13 cellular contexts compared by ENCODE assay signal in genomic region chr7:138350701-138351357, GRCh38.
DNase-seq lines count a peak whose midpoint lies in the region; ATAC-seq, FAIRE-seq and TF ChIP-seq lines count a peak whose summit lies in the region.
"Had no signal": no experiment of that assay in that cellular context is flagged by ENCODE, and none has a peak within 500 bp of the region (broad histone marks: within the 10 kb centered on the region; RNA-seq: fewer than 3 reads in every experiment).

No MANE protein-coding gene starts in this region.

- no peak overlapping the region for H3K4ac ChIP-seq in IMR-90 (ENCODE audit: low read depth, low read length)

- H2BK15ac ChIP-seq in IMR-90 (ENCODE audit: low read depth, low read length), result no peak overlapping the region

- H2BK20ac ChIP-seq in IMR-90 (ENCODE audit: low read depth, low read length), result no peak overlapping the region

- TF ChIP-seq EP300 in K562 (IDR thresholded peaks at IDR 0.05; ENCODE audit: low read length), result peak; percentile 87

- H4K91ac ChIP-seq in IMR-90 (ENCODE audit: insufficient read depth, low read depth, low read length), result no peak overlapping the region

- no peak overlapping the region for H4K5ac ChIP-seq in IMR-90 (ENCODE audit: low read depth, low read length)

- DNase-seq in Caki2 (ENCODE audit: low read depth), result peak; percentile 11
- no peak for DNase-seq in IMR-90
- DNase-seq in K562 (ENCODE audit: extremely low read depth in 1 of 4, low spot score in 3 of 4), result peak in 3 of 4 experiments; percentile 23 to 77 (median 51)
- DNase-seq in renal cortical epithelial cell (ENCODE audit: low read depth), result peak; percentile 21
- no peak for DNase-seq in NCI-H1417 treated with DMSO at 0.1 percent for 48 hours (lab: John Stamatoyannopoulos, UW)
- no peak for DNase-seq in NCI-H146 (lab: John Stamatoyannopoulos, UW)
- DNase-seq: CD4-positive, CD25-positive, alpha-beta regulatory T cell; DMS79 treated with DMSO at 0.1 percent for 48 hours; H7; NCI-H510A treated with DMSO at 0.1 percent for 48 hours; NCI-H82; PC-9 had no signal

- 83% methylated on average over 1 of the region's 2 CpGs; no CpG with 5 or more reads in 1 of the 2 experiments for WGBS in IMR-90 (ENCODE audit: extremely low coverage in 2 of 2, insufficient read length in 1 of 2), 2 experiments
- 7% methylated on average over 2 of the region's 2 CpGs for WGBS in K562 (ENCODE audit: insufficient coverage, low coverage, missing lambda C conversion rate)

- H3K27ac ChIP-seq in IMR-90 (ENCODE audit: insufficient read depth, low read length) (no peak overlapping the region), K562 (ENCODE audit: extremely low read depth, low read depth, low read length) (peak overlapping the region; percentile 98)
- H3K27ac ChIP-seq: PC-9 had no signal

- H3K36me3 ChIP-seq in IMR-90 (ENCODE audit: control insufficient read depth, insufficient read depth, low read length) (no peaks in the 10 kb centered on the region), K562 (ENCODE audit: control insufficient read depth, insufficient read depth, low read length) (no peaks in the 10 kb centered on the region)

- no peaks in the 10 kb centered on the region for H3K79me1 ChIP-seq in IMR-90 (ENCODE audit: low read depth in 1 of 2, low read length in 2 of 2)

- H3K9ac ChIP-seq in IMR-90 (ENCODE audit: low read depth, low read length) (no peak overlapping the region), K562 (ENCODE audit: insufficient read depth in 1 of 2, low read depth in 2 of 2, low read length in 2 of 2) (peak overlapping the region in 1 of 2 experiments; percentile 43; a peak in 1 of 4 replicates)

- dilution Hi-C loops in IMR-90 (cut with HindIII; ENCODE audit: low sequenced_read_pairs, unreplicated experiment), result no loop called here

- H3K56ac ChIP-seq in IMR-90 (ENCODE audit: extremely low read depth, insufficient read depth, low read length), result no peak overlapping the region

- H3K79me2 ChIP-seq in K562 (ENCODE audit: control insufficient read depth, insufficient read depth, low read length), result no peaks in the 10 kb centered on the region

- ATAC-seq in IMR-90 (ENCODE audit: low read depth) (no peak), K562 (0 out of 3 replicates have a peak, but pooled peaks have one; percentile 1), HG03442 (IDR thresholded peaks at IDR 0.05; ENCODE audit: unreplicated experiment) (no peak)

- BruUV-seq in IMR-90 (replicated peaks; lab: Mats Ljungman, UMichigan) (no TSS peak), K562 (replicated peaks; lab: Mats Ljungman, UMichigan) (no TSS peak)

- no peaks in the 10 kb centered on the region for H3K9me1 ChIP-seq in IMR-90 (ENCODE audit: insufficient read depth, low read length)
- H3K9me1 ChIP-seq in K562 (ENCODE audit: control insufficient read depth, insufficient read depth, low read length), result no peaks in the 10 kb centered on the region

- H3K23ac ChIP-seq in IMR-90 (ENCODE audit: low read depth, low read length), result no peak overlapping the region

- no peak overlapping the region for H3K14ac ChIP-seq in IMR-90 (replicated peaks; ENCODE audit: low read depth, low read length)

- no peak overlapping the region for H2BK5ac ChIP-seq in IMR-90 (ENCODE audit: low read depth, low read length, poor library complexity, severe bottlenecking)

- intact Hi-C loops in IMR-90 (cut with micrococcal nuclease), result no loop called here
- intact Hi-C loops in K562 (cut with micrococcal nuclease), result no loop called here

- H2AFZ ChIP-seq in IMR-90 (replicated peaks; ENCODE audit: low read length, poor library complexity), result no peak overlapping the region
- H2AFZ ChIP-seq in K562 (ENCODE audit: low read depth, low read length), result peak overlapping the region; percentile 49
- H2AFZ ChIP-seq: PC-9 had no signal

- H2AK5ac ChIP-seq in IMR-90 (ENCODE audit: low read depth, low read length), result no peak overlapping the region

- in situ Hi-C loops in Caki2 (cut with HindIII; ENCODE audit: low pct_unique_long_range_greater_than_20kb, low sequenced_read_pairs) (no loop called here), IMR-90 (cut with MboI; ENCODE audit: low sequenced_read_pairs) (no loop called here), K562 (cut with MboI) (no loop called here)

- H4K8ac ChIP-seq in IMR-90 (ENCODE audit: low read depth in 2 of 2, low read length in 2 of 2), result no peak overlapping the region

- H3K9me3 ChIP-seq in IMR-90 (ENCODE audit: control insufficient read depth, insufficient read depth, low read length), result peaks cover 9% of the 10 kb centered on the region
- H3K9me3 ChIP-seq in K562 (replicated peaks; ENCODE audit: control insufficient read depth, insufficient read depth, low read depth, low read length), result peaks cover 50% of the 10 kb centered on the region

- TF ChIP-seq RAD21 in IMR-90 (IDR thresholded peaks at IDR 0.05; ENCODE audit: low read length) (no peak), K562 (CRISPR knock-in tag; conservative IDR thresholded peaks at IDR 0.05 in 1 of 2, IDR thresholded peaks at IDR 0.05 in 1 of 2) (peak in 1 of 2 experiments; percentile 24; a peak in 1 of 4 replicates)

- peak; percentile 68 for FAIRE-seq in K562 (lab: Jason Lieb, UNC)

- no peaks in the 10 kb centered on the region for H3K4me1 ChIP-seq in IMR-90 (ENCODE audit: control insufficient read depth, insufficient read depth, low read length)
- H3K4me1 ChIP-seq in K562 (replicated peaks in 1 of 2; ENCODE audit: control insufficient read depth in 2 of 2, insufficient read depth in 2 of 2, low read length in 2 of 2), result peaks cover 6 to 40% of the 10 kb centered on the region in 2 experiments

- CTCF ChIA-PET in IMR-90 (lab: Yijun Ruan, JAX) (no interaction called here), K562 (lab: Yijun Ruan, JAX; ENCODE audit: low intra/inter-chr PET ratio) (no interaction called here)

- TF ChIP-seq CTCF in IMR-90 (conservative IDR thresholded peaks at IDR 0.05; ENCODE audit: low read depth, low read length) (no peak), K562 (IDR thresholded peaks at IDR 0.05 in 2 of 3, conservative IDR thresholded peaks at IDR 0.05 in 1 of 3; ENCODE audit: insufficient read depth in 2 of 3, low read depth in 1 of 3, low read length in 3 of 3) (no peak)

- no peak overlapping the region for H3K18ac ChIP-seq in IMR-90 (ENCODE audit: low read depth, low read length)

- H2BK120ac ChIP-seq in IMR-90 (ENCODE audit: low read depth, low read length), result no peak overlapping the region

- no peaks in the 10 kb centered on the region for H4K20me1 ChIP-seq in IMR-90 (ENCODE audit: insufficient read depth, low read length)
- no peaks in the 10 kb centered on the region for H4K20me1 ChIP-seq in K562 (replicated peaks; ENCODE audit: control insufficient read depth, insufficient read depth, low read length)

- H3K27me3 ChIP-seq in IMR-90 (ENCODE audit: control insufficient read depth, insufficient read depth, low read length) (no peaks in the 10 kb centered on the region), K562 (ENCODE audit: control insufficient read depth in 2 of 2, insufficient read depth in 2 of 2, low read length in 2 of 2) (no peaks in the 10 kb centered on the region)

- H2AK9ac ChIP-seq in IMR-90 (replicated peaks; ENCODE audit: low read depth, low read length, poor library complexity), result no peak overlapping the region

- H3K4me3 ChIP-seq in IMR-90 (ENCODE audit: insufficient read depth, low read depth, low read length) (no peak overlapping the region), K562 (no peak overlapping the region)
- H3K4me3 ChIP-seq: PC-9 had no signal

- POLR2A ChIA-PET in IMR-90 (lab: Charles Lee; ENCODE audit: unreplicated experiment) (no interaction called here), K562 (lab: Yijun Ruan, JAX) (interaction anchor here (1.2 to 1.3 kb wide), 3 partner anchors 16 to 37 kb away, joined by 3 to 4 read pairs (median 3); no protein-coding TSS in a partner anchor)

- TF ChIP-seq POLR2A in IMR-90 (IDR thresholded peaks at IDR 0.05; ENCODE audit: low read depth, low read length) (no peak), K562 (conservative IDR thresholded peaks at IDR 0.05) (no peak)

- H3K4me2 ChIP-seq in IMR-90 (ENCODE audit: low read depth, low read length), result no peak overlapping the region
- H3K4me2 ChIP-seq in K562 (ENCODE audit: insufficient read depth, low read length), result peak overlapping the region; percentile 2; the same call in 1 of the 2 replicates
- H3K4me2 ChIP-seq: PC-9 had no signal

TF ChIP-seq in IMR-90, 13 proteins besides CTCF, POLR2A, EP300 and RAD21:
- TF ChIP-seq BHLHE40 (IDR thresholded peaks at IDR 0.05; ENCODE audit: low read depth, low read length) (no peak), MAFK (IDR thresholded peaks at IDR 0.05; ENCODE audit: low read depth, low read length) (peak; percentile 36; the same call in 1 of the 2 replicates)

TF ChIP-seq in K562, 482 proteins besides CTCF, POLR2A, EP300 and RAD21 (continues in another document):
- TF ChIP-seq E2F1 (CRISPR knock-in tag; IDR thresholded peaks at IDR 0.05) (no peak), POLR3G (IDR thresholded peaks at IDR 0.05; ENCODE audit: extremely low read depth, insufficient read length, insufficient replicate concordance) (no peak), E2F4 (CRISPR knock-in tag; IDR thresholded peaks at IDR 0.05; ENCODE audit: low read depth) (no peak)

Comparison
In these comparisons a context has a peak if more than half of its experiments do, and no peak if none do; other contexts are left out.
1. DNase-seq: peak in Caki2 (single experiment), K562 (3 of 4) and renal cortical epithelial cell (single experiment); none in IMR-90 (single experiment), NCI-H1417 treated with DMSO at 0.1 percent for 48 hours (single experiment) and NCI-H146 (single experiment).